19 cellular contexts compared by ENCODE assay signal in the genomic region with DNA sequence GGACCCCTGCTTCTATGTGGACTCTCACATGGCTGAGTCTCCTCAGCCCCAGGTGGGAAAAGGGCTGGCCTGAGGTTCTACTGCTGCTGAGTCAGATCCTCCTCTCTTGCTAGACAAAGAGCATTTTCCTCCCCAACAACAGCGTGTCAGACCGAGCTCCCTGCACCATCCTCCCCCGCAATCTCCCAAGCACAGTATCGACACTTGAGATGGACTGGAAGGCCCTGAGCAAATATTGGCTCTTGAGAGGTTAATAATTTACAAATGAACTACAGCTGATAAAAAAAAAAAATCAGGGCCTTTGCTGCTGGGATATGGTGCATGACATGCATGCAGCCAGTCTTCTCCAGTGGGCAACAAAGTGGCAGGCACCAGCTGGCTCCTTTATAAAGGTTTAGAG. TPM values are rescaled to one million over a fixed set of nuclear protein-coding genes. Genes with fewer than 3 reads are reported as not detected.
DNase-seq lines count a peak whose midpoint lies in the region; ATAC-seq, FAIRE-seq and TF ChIP-seq lines count a peak whose summit lies in the region.
"Had no signal": no experiment of that assay in that cellular context is flagged by ENCODE, and none has a peak within 500 bp of the region (broad histone marks: within the 10 kb centered on the region; RNA-seq: fewer than 3 reads in every experiment).

No MANE protein-coding gene starts in this region.

- WGBS in pancreas, 2 donors, result 5 to 13% methylated on average over 4 of the region's 4 CpGs

- H3K9me3 ChIP-seq in pancreas, result no peaks in the 10 kb centered on the region
- H3K9me3 ChIP-seq: BLaER1 treated with 17β-estradiol and CSF1 and Interleukin-3, amounts not matched to agents 10 nM and 100 nM; esophagus squamous epithelium had no signal

- H3K4me3 ChIP-seq in fibroblast of villous mesenchyme (ENCODE audit: low read depth, low read length) (no peak overlapping the region), pancreas (no peak overlapping the region)
- H3K4me3 ChIP-seq: BLaER1 treated with 17β-estradiol and CSF1 and Interleukin-3, amounts not matched to agents 10 nM and 100 nM; esophagus squamous epithelium had no signal

- peaks cover 0 to 11% (median 6%) of the 10 kb centered on the region in 3 donors for H3K4me1 ChIP-seq in pancreas

- H3K36me3 ChIP-seq in pancreas, result no peaks in the 10 kb centered on the region
- H3K36me3 ChIP-seq: BLaER1 treated with 17β-estradiol and CSF1 and Interleukin-3, amounts not matched to agents 10 nM and 100 nM; esophagus squamous epithelium had no signal

- intact Hi-C loops in pancreas (cut with DNase I), result no loop called here

- H3K27ac ChIP-seq in pancreas, result peak overlapping the region in 1 of 4 donors; percentile 32
- H3K27ac ChIP-seq: BLaER1 treated with 17β-estradiol and CSF1 and Interleukin-3, amounts not matched to agents 10 nM and 100 nM; esophagus squamous epithelium; HL-60 had no signal

- DNase-seq in DMS79 (lab: John Stamatoyannopoulos, UW) (peak; percentile 89), NCI-H345 treated with DMSO at 0.1 percent for 48 hours (lab: John Stamatoyannopoulos, UW; ENCODE audit: unreplicated experiment) (peak; percentile 36), fibroblast of villous mesenchyme (ENCODE audit: low read depth) (peak; percentile 13), pancreas (peak in 3 of 6 donors; percentile 30 to 43 (median 35)), NCI-H1694 (lab: John Stamatoyannopoulos, UW) (no peak), germinal center (ENCODE audit: low spot score) (no peak)
- no peak for DNase-seq in activated CD4-positive, alpha-beta T cell treated with anti-CD3 and anti-CD28 coated beads, Interleukin-2, amount 50 U/mL, for 48 hours
- DNase-seq: activated CD4-positive, alpha-beta T cell treated with anti-CD3 and anti-CD28 coated beads for 48 hours; caudate nucleus; esophagus squamous epithelium; kidney; NCI-H1048; occipital lobe; SW 1271 had no signal

- TF ChIP-seq CTCF in fibroblast of villous mesenchyme (IDR thresholded peaks at IDR 0.05; ENCODE audit: insufficient read depth, low read depth, low read length) (no peak), pancreas (IDR thresholded peaks at IDR 0.05) (no peak)

- ATAC-seq in pancreas (peak; percentile 87 to 97 (median 94)), HG02588 (IDR thresholded peaks at IDR 0.05; ENCODE audit: unreplicated experiment) (no peak)
- ATAC-seq: stimulated activated effector memory CD8-positive, alpha-beta T cell treated with anti-CD3 and anti-CD28 coated beads, Interleukin-12 subunit alpha, Interleukin-12 subunit beta, amount 100 ng/mL, for 72 hours had no signal

- FAIRE-seq in pancreas (lab: Jason Lieb, UNC), result no peak
- FAIRE-seq: kidney had no signal

- H3K27me3 ChIP-seq in pancreas, result no peaks in the 10 kb centered on the region
- H3K27me3 ChIP-seq: BLaER1 treated with 17β-estradiol and CSF1 and Interleukin-3, amounts not matched to agents 10 nM and 100 nM; esophagus squamous epithelium had no signal

RNA-seq across cellular contexts. Expression of gene CAMK1G, which starts 55.5 kb away (rescaled TPM):
- total RNA-seq in fibroblast of villous mesenchyme (2.6 and 9.1 TPM in 2 replicates), pancreas (under 1 TPM in 4 of 6 donors, not detected in 2; 0.06 to 0.52 (median 0.21) TPM)
- polyA plus RNA-seq in pancreas, result 1 to 10 TPM in 1 of 2 donors, under 1 TPM in 1; 0.11 to 1.2 TPM
- total RNA-seq: activated T-helper 2 cell treated with anti-CD3 and anti-CD28 coated beads, Interferon-gamma antibody, Interleukin-2, Interleukin-4, amounts not matched to agents 10 μg/mL and 5 μg/mL and 100 μg/mL, durations not matched to agents 14 hours and 24 hours and 36 hours had no signal

Comparison
In these comparisons a context has a peak if more than half of its experiments do, and no peak if none do; other contexts are left out.
1. DNase-seq: peak in DMS79 (single experiment), NCI-H345 treated with DMSO at 0.1 percent for 48 hours (single experiment) and fibroblast of villous mesenchyme (single experiment); none in activated CD4-positive, alpha-beta T cell treated with anti-CD3 and anti-CD28 coated beads, Interleukin-2, amount 50 U/mL, for 48 hours (0 of 2), NCI-H1694 (single experiment) and germinal center (single experiment).